8 cellular contexts compared by ENCODE assay signal in the genomic region with DNA sequence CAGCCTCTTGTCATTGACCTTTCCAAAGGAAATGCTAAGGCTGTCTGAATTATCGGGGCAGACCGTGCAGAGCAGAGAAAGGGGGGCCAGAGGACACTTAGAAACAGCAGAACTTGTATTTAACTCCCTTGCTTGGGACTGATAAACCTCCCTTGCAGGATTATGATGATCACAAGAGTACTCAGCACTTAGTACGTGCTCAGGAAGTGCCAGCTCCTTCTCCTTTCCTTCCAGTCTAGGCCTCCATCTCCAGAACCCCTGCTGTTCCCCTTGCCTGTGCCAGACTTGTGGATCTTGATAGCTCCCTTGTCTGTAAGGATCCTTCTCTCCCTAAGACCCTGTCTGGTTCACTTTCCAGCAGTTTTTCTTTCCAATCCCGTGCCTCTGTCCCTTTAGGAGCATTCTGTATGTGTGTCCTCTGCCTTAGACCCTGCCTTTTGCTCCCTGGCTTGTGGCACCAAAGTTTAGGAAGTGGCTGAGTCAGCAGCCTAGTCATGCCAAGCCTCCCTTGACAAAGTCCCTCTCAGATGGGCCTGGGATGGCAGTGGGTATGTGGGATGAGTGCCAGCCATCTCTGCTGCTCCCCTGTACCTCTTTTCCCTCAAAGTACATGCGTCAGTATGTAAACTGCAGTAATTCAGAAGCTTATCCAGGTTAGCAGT. TPM values are rescaled to one million over a fixed set of nuclear protein-coding genes. Genes with fewer than 3 reads are reported as not detected.
DNase-seq lines count a peak whose midpoint lies in the region; ATAC-seq lines count a peak whose summit lies in the region.

No MANE protein-coding gene starts in this region.

- H3K27ac Mint-ChIP-seq in naive B cell, result peak overlapping the region in 4 of 6 donors; percentile 0 to 78 (median 57)

- peaks cover 17 to 35% (median 27%) of the 10 kb centered on the region in 3 donors for H3K4me1 Mint-ChIP-seq in naive B cell

- no peaks in the 10 kb centered on the region for H3K9me3 Mint-ChIP-seq in naive B cell

- H3K36me3 ChIP-seq in endocrine pancreas (ENCODE audit: control insufficient read depth, insufficient read depth, low read length), result no peaks in the 10 kb centered on the region

- H3K4me3 ChIP-seq in endocrine pancreas (ENCODE audit: control insufficient read depth, insufficient read depth, low read length), result peak overlapping the region; percentile 50

- no peaks in the 10 kb centered on the region for H3K9me3 ChIP-seq in endocrine pancreas (ENCODE audit: control insufficient read depth, low read length)

- H3K4me3 Mint-ChIP-seq in naive B cell, result peak overlapping the region; percentile 87 to 97 (median 92)

- no peaks in the 10 kb centered on the region for H3K4me1 ChIP-seq in endocrine pancreas (ENCODE audit: control insufficient read depth, insufficient read depth, low read length)

- no peaks in the 10 kb centered on the region for H3K36me3 Mint-ChIP-seq in naive B cell

- DNase-seq in stimulated activated CD4-positive, alpha-beta T cell treated with anti-CD3 and anti-CD28 coated beads, Interleukin-15, amount 100 ng/mL, for 24 hours, result peak; percentile 20
- DNase-seq in stimulated activated CD4-positive, alpha-beta T cell treated with anti-CD3 and anti-CD28 coated beads, Interleukin-4, amount 100 ng/mL, for 24 hours, result no peak
- DNase-seq in RKO (ENCODE audit: low spot score) (peak; percentile 81), naive B cell (no peak), H4 (ENCODE audit: low spot score) (no peak), NK-92 (lab: John Stamatoyannopoulos, UW; ENCODE audit: unreplicated experiment) (no peak)

- no peaks in the 10 kb centered on the region for H3K27me3 ChIP-seq in endocrine pancreas (ENCODE audit: control insufficient read depth, insufficient read depth, low read length)

- peaks cover 8 to 22% (median 18%) of the 10 kb centered on the region in 3 donors for H3K27me3 Mint-ChIP-seq in naive B cell

- peak overlapping the region; percentile 23 for H3K9ac ChIP-seq in endocrine pancreas (ENCODE audit: control insufficient read depth, insufficient read depth, low read length)

- peak in 1 of 2 donors; percentile 3 for ATAC-seq in naive B cell (ENCODE audit: low read depth in 2 of 2)
- no peak for ATAC-seq in HG03342 (IDR thresholded peaks at IDR 0.05; ENCODE audit: unreplicated experiment)

RNA-seq across cellular contexts. Expression of gene SORD, which starts 0.8 kb away (rescaled TPM):
- 10 to 100 TPM; 16.2 to 21.3 (median 19.0) TPM for polyA plus RNA-seq in naive B cell (ENCODE audit: low read depth in 6 of 6)
- 38.8 and 41.2 TPM in 2 replicates for total RNA-seq in H4 (2014; rRNA removed; shearing (Covaris generic))

Comparison
In these comparisons a context has a peak if more than half of its experiments do, and no peak if none do; other contexts are left out.
1. DNase-seq: peak in stimulated activated CD4-positive, alpha-beta T cell treated with anti-CD3 and anti-CD28 coated beads, Interleukin-15, amount 100 ng/mL, for 24 hours (single experiment) and RKO (single experiment); none in stimulated activated CD4-positive, alpha-beta T cell treated with anti-CD3 and anti-CD28 coated beads, Interleukin-4, amount 100 ng/mL, for 24 hours (single experiment), naive B cell (single experiment), H4 (single experiment) and NK-92 (single experiment).